Comparison of ENCODE assay signal across 10 cellular contexts in genomic region chr22:24977370-24978230, GRCh38. TPM values are rescaled to one million over a fixed set of nuclear protein-coding genes. Genes with fewer than 3 reads are reported as not detected.
DNase-seq lines count a peak whose midpoint lies in the region; FAIRE-seq and TF ChIP-seq lines count a peak whose summit lies in the region.
"Had no signal": no experiment of that assay in that cellular context is flagged by ENCODE, and none has a peak within 500 bp of the region (broad histone marks: within the 10 kb centered on the region; RNA-seq: fewer than 3 reads in every experiment).

No MANE protein-coding gene starts in this region.

- H3K36me3 ChIP-seq in neural progenitor cell (no peaks in the 10 kb centered on the region), uterus (no peaks in the 10 kb centered on the region)

- peaks cover 2% of the 10 kb centered on the region for H3K27me3 Mint-ChIP-seq in neural progenitor cell (ENCODE audit: insufficient read depth, low read depth)
- H3K27me3 Mint-ChIP-seq in CD14-positive monocyte (ENCODE audit: low read depth in 3 of 3), result peaks cover 0 to 3% (median 2%) of the 10 kb centered on the region in 3 donors

- peak overlapping the region; percentile 39 for H3K4me2 ChIP-seq in neural progenitor cell

- peak overlapping the region; percentile 66 for H3K27ac Mint-ChIP-seq in neural progenitor cell
- H3K27ac Mint-ChIP-seq in CD14-positive monocyte, result no peak overlapping the region

- H3F3A ChIP-seq in neural progenitor cell (ENCODE audit: low read depth), result peaks cover 37% of the 10 kb centered on the region

- H3K27ac ChIP-seq in neural progenitor cell, result peak overlapping the region; percentile 85
- peak overlapping the region; percentile 52 to 68 for H3K27ac ChIP-seq in uterus

- no peak overlapping the region for H2AFZ ChIP-seq in neural progenitor cell (replicated peaks)

- peak overlapping the region; percentile 12 for H3K4me3 Mint-ChIP-seq in neural progenitor cell
- H3K4me3 Mint-ChIP-seq in CD14-positive monocyte, result no peak overlapping the region

- peaks cover 92% of the 10 kb centered on the region for H4K20me1 ChIP-seq in neural progenitor cell (ENCODE audit: low read depth)

- no peaks in the 10 kb centered on the region for H3K9me3 Mint-ChIP-seq in neural progenitor cell
- no peaks in the 10 kb centered on the region for H3K9me3 Mint-ChIP-seq in CD14-positive monocyte

- TF ChIP-seq CTCF in fibroblast of the aortic adventitia (IDR thresholded peaks at IDR 0.05; ENCODE audit: insufficient read depth, low read length) (no peak), neural progenitor cell (IDR thresholded peaks at IDR 0.05) (no peak), uterus (IDR thresholded peaks at IDR 0.05) (no peak), CD14-positive monocyte (IDR thresholded peaks at IDR 0.05) (no peak)

- peaks cover 23% of the 10 kb centered on the region for H3K4me1 ChIP-seq in neural progenitor cell
- no peaks in the 10 kb centered on the region for H3K4me1 ChIP-seq in uterus

- H3K36me3 Mint-ChIP-seq in neural progenitor cell (no peaks in the 10 kb centered on the region), CD14-positive monocyte (no peaks in the 10 kb centered on the region)

- H3K9ac ChIP-seq in neural progenitor cell, result peak overlapping the region; percentile 5

- no peak for FAIRE-seq in HTR-8/SVneo (lab: Jason Lieb, UNC)

- H3K4me1 Mint-ChIP-seq in neural progenitor cell (peaks cover 44% of the 10 kb centered on the region), CD14-positive monocyte (no peaks in the 10 kb centered on the region)

- intact Hi-C loops in uterus (cut with DNase I; ENCODE audit: low total_unique reads), result no loop called here
- intact Hi-C loops in CD14-positive monocyte (cut with micrococcal nuclease), result no loop called here

- peaks cover 91% of the 10 kb centered on the region for H3K79me2 ChIP-seq in neural progenitor cell (ENCODE audit: low read depth)

- no peaks in the 10 kb centered on the region for H3K9me3 ChIP-seq in neural progenitor cell (ENCODE audit: low read depth)
- H3K9me3 ChIP-seq in uterus, result no peaks in the 10 kb centered on the region

- H3K27me3 ChIP-seq in neural progenitor cell, result no peaks in the 10 kb centered on the region
- no peaks in the 10 kb centered on the region for H3K27me3 ChIP-seq in uterus

- H3K4me3 ChIP-seq in fibroblast of the aortic adventitia (ENCODE audit: low read depth, low read length) (no peak overlapping the region), neural progenitor cell (no peak overlapping the region), uterus (no peak overlapping the region)

- no peak for TF ChIP-seq POLR2A in uterus (IDR thresholded peaks at IDR 0.05)

- DNase-seq in NCI-H82 (lab: John Stamatoyannopoulos, UW), result peak; percentile 6
- no peak for DNase-seq in NCI-H82 treated with DMSO at 0.1 percent for 48 hours (lab: John Stamatoyannopoulos, UW; ENCODE audit: unreplicated experiment)
- peak; percentile 38 for DNase-seq in fibroblast of the aortic adventitia (ENCODE audit: low read depth)
- peak; percentile 49 for DNase-seq in neural progenitor cell (ENCODE audit: low spot score)
- peak; percentile 30 to 44 for DNase-seq in uterus
- no peak for DNase-seq in HTR-8/SVneo (ENCODE audit: insufficient read length, low spot score)
- no peak for DNase-seq in CD14-positive monocyte (ENCODE audit: low spot score)
- no peak for DNase-seq in NOMO-1 treated with DMSO at 0.1 percent for 48 hours (lab: John Stamatoyannopoulos, UW; ENCODE audit: unreplicated experiment)
- DNase-seq: NCI-H510A had no signal

RNA-seq across cellular contexts. Expression of gene KIAA1671, which starts 25.1 kb away (rescaled TPM):
- total RNA-seq in fibroblast of the aortic adventitia (ENCODE audit: low replicate concordance) (4.6 and 10.7 TPM in 2 replicates), neural progenitor cell (ENCODE audit: low replicate concordance) (17.3 and 24.2 TPM in 2 replicates), uterus (10 to 100 TPM in 2 of 4 donors, 1 to 10 TPM in 2; 7.6 to 26.1 (median 16.7) TPM)
- not detected for polyA plus RNA-seq in CD14-positive monocyte

RNA-seq across cellular contexts. Expression of gene LHFPL7, which starts 31.1 kb away (rescaled TPM):
- total RNA-seq in fibroblast of the aortic adventitia (ENCODE audit: low replicate concordance), result not detected in 2 replicates
- total RNA-seq in neural progenitor cell (ENCODE audit: low replicate concordance), result not detected in 2 replicates
- 1 to 10 TPM in 1 of 4 donors, not detected in 3; 1.0 TPM for total RNA-seq in uterus
- polyA plus RNA-seq in CD14-positive monocyte, result not detected
- polyA plus RNA-seq: AG04450 had no signal

Comparison
In these comparisons a context has a peak if more than half of its experiments do, and no peak if none do; other contexts are left out.
1. DNase-seq: peak in NCI-H82 (single experiment), fibroblast of the aortic adventitia (single experiment), neural progenitor cell (single experiment) and uterus (2 of 2); none in NCI-H82 treated with DMSO at 0.1 percent for 48 hours (single experiment), HTR-8/SVneo (single experiment), CD14-positive monocyte (single experiment) and NOMO-1 treated with DMSO at 0.1 percent for 48 hours (single experiment).